ENCODE assay signal across 13 cellular contexts in the genomic region with DNA sequence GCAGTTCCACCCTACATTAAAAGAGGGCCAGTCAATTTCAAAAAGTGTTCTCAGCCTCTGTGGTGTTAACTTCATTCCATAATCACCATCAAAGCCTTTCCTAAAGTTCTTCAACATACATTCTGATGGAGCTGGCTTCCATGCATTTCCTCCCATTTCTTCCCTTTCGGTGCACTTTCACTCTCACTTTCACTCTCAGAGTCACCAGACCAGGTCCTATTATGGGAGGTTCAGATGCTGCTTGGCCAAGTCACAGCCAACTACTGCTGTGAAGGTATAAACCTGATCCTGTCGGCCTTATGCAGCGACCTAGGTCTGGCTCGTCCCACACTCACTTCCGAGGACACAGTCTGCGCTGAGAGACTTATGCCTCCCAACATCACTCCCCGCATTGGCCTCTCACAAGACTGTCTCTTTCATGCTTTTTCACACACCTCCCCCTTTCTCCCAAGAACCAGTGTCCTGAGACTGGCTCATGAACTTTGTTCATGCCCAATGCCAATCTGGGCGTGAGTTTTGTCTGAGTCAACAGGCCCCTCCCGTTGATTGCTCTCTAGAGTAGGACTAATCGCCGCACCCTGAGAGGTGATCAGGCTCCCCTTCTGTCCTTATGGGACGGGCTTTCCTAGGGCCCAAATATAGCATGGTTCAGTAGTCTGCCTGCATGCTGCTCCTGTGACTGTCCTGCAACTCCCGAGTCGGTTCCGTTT.
"Had no signal": no experiment of that assay in that cellular context is flagged by ENCODE, and none has a peak within 500 bp of the region (broad histone marks: within the 10 kb centered on the region; RNA-seq: fewer than 3 reads in every experiment).

No MANE protein-coding gene starts in this region.

- H3K27ac ChIP-seq: lower lobe of right lung, prostate gland had no signal

- H3K4me1 ChIP-seq: lower lobe of right lung, prostate gland had no signal

- H3K4me3 Mint-ChIP-seq: activated CD4-positive, alpha-beta T cell treated with anti-CD3 and anti-CD28 coated beads, Interleukin-2, amount 10 ng/mL, durations not matched to agents 24 days and 14 days; activated naive CD4-positive, alpha-beta T cell treated with anti-CD3 and anti-CD28 coated beads for 36 hours; activated T-helper 1 cell treated with anti-CD3 and anti-CD28 coated beads, Interleukin-12 subunit alpha, Interleukin-12 subunit beta, Interleukin-2, Interleukin-4 antibody, amounts not matched to agents 30 ng/mL and 10 ng/mL and 1 ng/mL, durations not matched to agents 14 hours and 24 hours and 36 hours; nephron; T-cell had no signal

- H3K4me3 ChIP-seq: lower lobe of right lung, prostate gland had no signal

- H3K27ac Mint-ChIP-seq: activated CD4-positive, alpha-beta T cell treated with anti-CD3 and anti-CD28 coated beads, Interleukin-2, amount 10 ng/mL, durations not matched to agents 24 days and 14 days; activated naive CD4-positive, alpha-beta T cell treated with anti-CD3 and anti-CD28 coated beads for 36 hours; activated T-helper 1 cell treated with anti-CD3 and anti-CD28 coated beads, Interleukin-12 subunit alpha, Interleukin-12 subunit beta, Interleukin-2, Interleukin-4 antibody, amounts not matched to agents 30 ng/mL and 10 ng/mL and 1 ng/mL, durations not matched to agents 14 hours and 24 hours and 36 hours; nephron; T-cell had no signal

- H3K9me3 Mint-ChIP-seq: activated CD4-positive, alpha-beta T cell treated with anti-CD3 and anti-CD28 coated beads, Interleukin-2, amount 10 ng/mL, durations not matched to agents 24 days and 14 days; activated naive CD4-positive, alpha-beta T cell treated with anti-CD3 and anti-CD28 coated beads for 36 hours; activated T-helper 1 cell treated with anti-CD3 and anti-CD28 coated beads, Interleukin-12 subunit alpha, Interleukin-12 subunit beta, Interleukin-2, Interleukin-4 antibody, amounts not matched to agents 30 ng/mL and 10 ng/mL and 1 ng/mL, durations not matched to agents 14 hours and 24 hours and 36 hours; T-cell had no signal

- H3K36me3 ChIP-seq: lower lobe of right lung, prostate gland had no signal

- H3K9me3 ChIP-seq: lower lobe of right lung, prostate gland had no signal

- DNase-seq: activated CD4-positive, alpha-beta T cell treated with anti-CD3 and anti-CD28 coated beads, Interleukin-2, amount 10 ng/mL, durations not matched to agents 24 days and 14 days; activated naive CD4-positive, alpha-beta T cell treated with anti-CD3 and anti-CD28 coated beads for 36 hours; effector CD4-positive, alpha-beta T cell; kidney glomerular epithelial cell; lower lobe of right lung; occipital lobe; stimulated activated CD4-positive, alpha-beta T cell treated with anti-CD3 and anti-CD28 coated beads, Interleukin-12 subunit alpha, Interleukin-12 subunit beta, amount 100 ng/mL, for 4 hours; stimulated activated naive CD4-positive, alpha-beta T cell treated with Interleukin-2 at 50 U/mL for 16 hours; T-cell had no signal

- ATAC-seq: lower lobe of right lung, sciatic nerve, T-cell had no signal

- H3K36me3 Mint-ChIP-seq: T-cell had no signal
